ENCODE assay signal across 30 cellular contexts in the genomic region with DNA sequence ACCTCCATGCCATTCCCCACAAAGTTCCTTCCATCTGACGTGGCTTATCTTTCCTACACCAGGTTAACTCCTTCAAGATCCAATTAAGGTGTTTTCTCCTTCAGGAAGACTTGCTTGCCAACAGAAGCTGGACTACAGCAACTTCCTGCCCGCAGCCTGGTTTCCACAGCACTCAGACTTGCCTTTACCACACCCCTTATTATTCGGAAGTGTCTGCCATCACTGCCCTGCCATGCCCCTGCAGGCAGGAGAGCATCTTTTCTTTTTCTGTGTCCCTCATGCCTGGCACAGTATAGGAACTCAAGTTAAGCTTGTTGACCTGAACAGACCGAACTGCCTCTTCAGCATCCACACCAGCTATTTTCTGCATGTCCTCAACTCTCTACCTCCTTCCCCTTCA.
"Had no signal": no experiment of that assay in that cellular context is flagged by ENCODE, and none has a peak within 500 bp of the region (broad histone marks: within the 10 kb centered on the region; RNA-seq: fewer than 3 reads in every experiment).

No MANE protein-coding gene starts in this region.

- DNase-seq: activated CD4-positive, alpha-beta memory T cell treated with anti-CD3 and anti-CD28 coated beads, Interleukin-2, amount 10 ng/mL, durations not matched to agents 7 days and 5 days; activated CD4-positive, alpha-beta T cell treated with anti-CD3 and anti-CD28 coated beads for 1 hour; activated CD4-positive, alpha-beta T cell treated with anti-CD3 and anti-CD28 coated beads, Interleukin-2, amount 10 ng/mL, durations not matched to agents 7 days and 5 days; activated effector memory CD4-positive, alpha-beta T cell treated with Interleukin-2 at 50 U/mL for 16 hours; activated naive CD4-positive, alpha-beta T cell treated with Interleukin-2 at 50 U/mL for 16 hours; activated naive CD8-positive, alpha-beta T cell treated with anti-CD3 and anti-CD28 coated beads, Interleukin-2, amount 10 ng/mL, durations not matched to agents 7 days and 5 days; activated T-cell treated with anti-CD3 and anti-CD28 coated beads, Interleukin-2, amount 50 U/mL, for 48 hours; dorsolateral prefrontal cortex; effector memory CD4-positive, alpha-beta T cell; islet precursor cell; left ventricle myocardium superior; mammary epithelial cell; naive B cell; nucleus accumbens; psoas muscle; sigmoid colon; small intestine; stimulated activated CD4-positive, alpha-beta T cell treated with anti-CD3 and anti-CD28 coated beads, Interleukin-1b, Interleukin-23, amount 100 ng/mL, for 48 hours; stomach; SW 1271; T-helper 2 cell; thyroid gland; upper lobe of left lung had no signal

- H3K27ac ChIP-seq: ascending aorta, cardiac muscle cell, coronary artery, dorsolateral prefrontal cortex, parathyroid adenoma, psoas muscle, sigmoid colon, stomach, thyroid gland, upper lobe of left lung, vagina had no signal

- H3K9me3 Mint-ChIP-seq: activated CD4-positive, alpha-beta memory T cell treated with anti-CD3 and anti-CD28 coated beads, Interleukin-2, amount 10 ng/mL, durations not matched to agents 7 days and 5 days; brain; naive B cell; neural crest cell had no signal

- H3K9me3 ChIP-seq: ascending aorta, psoas muscle, sigmoid colon, stomach, thyroid gland, upper lobe of left lung, vagina had no signal

- H3K4me3 ChIP-seq: ascending aorta, cardiac muscle cell, coronary artery, dorsolateral prefrontal cortex, psoas muscle, sigmoid colon, stomach, thyroid gland, upper lobe of left lung, vagina had no signal

- H3K27me3 ChIP-seq: ascending aorta, cardiac muscle cell, dorsolateral prefrontal cortex, sigmoid colon, stomach, thyroid gland, upper lobe of left lung, vagina had no signal

- H3K4me1 ChIP-seq: ascending aorta, parathyroid adenoma had no signal

- H3K27me3 Mint-ChIP-seq: activated CD4-positive, alpha-beta T cell treated with anti-CD3 and anti-CD28 coated beads, Interleukin-2, amount 10 ng/mL, durations not matched to agents 7 days and 5 days; activated naive CD8-positive, alpha-beta T cell treated with anti-CD3 and anti-CD28 coated beads, Interleukin-2, amount 10 ng/mL, durations not matched to agents 7 days and 5 days; naive B cell had no signal

- H3K36me3 ChIP-seq: ascending aorta, cardiac muscle cell, sigmoid colon, stomach, thyroid gland, upper lobe of left lung, vagina had no signal

- H3K36me3 Mint-ChIP-seq: brain had no signal

- ATAC-seq: left ventricle myocardium superior, psoas muscle had no signal

- H3K4me3 Mint-ChIP-seq: activated CD4-positive, alpha-beta memory T cell treated with anti-CD3 and anti-CD28 coated beads, Interleukin-2, amount 10 ng/mL, durations not matched to agents 7 days and 5 days; activated CD4-positive, alpha-beta T cell treated with anti-CD3 and anti-CD28 coated beads, Interleukin-2, amount 10 ng/mL, durations not matched to agents 7 days and 5 days; activated naive CD8-positive, alpha-beta T cell treated with anti-CD3 and anti-CD28 coated beads, Interleukin-2, amount 10 ng/mL, durations not matched to agents 7 days and 5 days; brain; naive B cell; neural crest cell had no signal

- H3K27ac Mint-ChIP-seq: activated CD4-positive, alpha-beta memory T cell treated with anti-CD3 and anti-CD28 coated beads, Interleukin-2, amount 10 ng/mL, durations not matched to agents 7 days and 5 days; activated naive CD8-positive, alpha-beta T cell treated with anti-CD3 and anti-CD28 coated beads, Interleukin-2, amount 10 ng/mL, durations not matched to agents 7 days and 5 days; brain had no signal
